ENCODE assay signal across 20 cellular contexts in the genomic region with DNA sequence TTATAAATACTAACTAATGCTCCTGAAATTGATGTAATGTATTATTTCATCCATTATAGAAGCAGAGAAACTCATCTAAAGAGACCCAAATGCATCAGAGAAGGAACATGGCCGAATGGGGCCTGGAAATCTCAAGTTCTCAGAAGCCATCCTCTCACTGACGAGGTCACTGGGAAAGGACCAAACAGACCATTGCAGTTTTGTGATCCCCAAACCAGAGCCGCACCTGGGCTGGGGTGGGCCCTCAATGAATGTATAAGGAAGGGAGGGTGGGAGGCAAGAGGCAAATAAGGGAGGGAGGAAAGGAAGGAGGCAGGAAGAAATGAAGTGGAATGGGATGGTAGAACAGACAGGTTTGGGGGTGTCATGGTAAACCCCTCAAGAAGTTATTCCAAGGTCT.
"Had no signal": no experiment of that assay in that cellular context is flagged by ENCODE, and none has a peak within 500 bp of the region (broad histone marks: within the 10 kb centered on the region; RNA-seq: fewer than 3 reads in every experiment).

No MANE protein-coding gene starts in this region.

- FAIRE-seq: astrocyte, RCC 7860 had no signal

- DNase-seq: activated CD4-positive, alpha-beta T cell treated with anti-CD3 and anti-CD28 coated beads for 4 hours; activated CD8-positive, alpha-beta T cell treated with anti-CD3 and anti-CD28 coated beads for 36 hours; activated gamma-delta T cell; activated naive CD4-positive, alpha-beta T cell treated with anti-CD3 and anti-CD28 coated beads for 36 hours; activated T-cell treated with anti-CD3 and anti-CD28 coated beads for 4 hours; amygdala; MM.1S; NCI-H1105; NCI-H1436; NCI-H1694 treated with DMSO at 0.1 percent for 48 hours; NCI-H2029 treated with DMSO at 0.1 percent for 48 hours; NCI-H510A treated with DMSO at 0.1 percent for 48 hours; NCI-H69; NK-92 treated with Interleukin-12 subunit alpha and Interleukin-12 subunit beta, amount 100 ng/mL, for 24 hours; PC-3; SIG-M5; T-cell; T-helper 2 cell had no signal
